Comparison of ENCODE assay signal across 8 cellular contexts in the genomic region with DNA sequence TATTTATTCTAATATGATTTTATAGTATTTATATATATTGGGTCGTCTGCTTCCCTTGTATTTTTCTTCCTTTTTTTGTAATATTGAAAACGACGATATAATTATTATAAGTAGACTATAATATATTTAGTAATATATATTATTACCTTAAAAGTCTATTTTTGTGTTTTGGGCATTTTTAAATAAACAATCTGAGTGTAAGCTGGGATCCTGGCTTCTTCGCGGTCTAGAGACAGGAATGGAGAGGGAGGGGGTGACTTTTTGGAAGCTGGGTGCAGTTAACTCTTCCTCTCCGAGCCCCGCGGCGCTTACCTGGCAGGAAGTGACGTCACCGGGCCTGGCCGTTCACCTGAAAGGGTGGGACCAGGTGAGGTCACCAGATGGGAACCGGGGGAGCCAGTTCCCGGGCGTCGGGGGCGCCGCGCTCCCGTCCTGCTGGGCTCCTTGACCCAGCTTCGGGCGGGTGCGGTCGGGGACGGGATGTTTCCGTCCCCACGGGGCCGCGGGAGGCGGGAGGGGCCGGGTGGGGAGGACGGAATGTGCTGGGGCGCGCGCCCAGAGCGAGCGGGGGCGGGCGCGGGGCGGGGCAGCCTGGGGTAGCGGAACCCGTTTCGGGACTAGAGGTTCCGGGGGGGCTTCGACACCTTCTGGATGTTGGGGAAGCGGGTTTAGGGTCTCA. TPM values are rescaled to one million over a fixed set of nuclear protein-coding genes. Genes with fewer than 3 reads are reported as not detected.
DNase-seq lines count a peak whose midpoint lies in the region; ATAC-seq and TF ChIP-seq lines count a peak whose summit lies in the region.

No MANE protein-coding gene starts in this region.

- intact Hi-C loops in activated CD8-positive, alpha-beta T cell treated with anti-CD3 and anti-CD28 coated beads for 36 hours (cut with micrococcal nuclease) = no loop called here
- intact Hi-C loops in dorsolateral prefrontal cortex (cut with DNase I) = loop anchor here in 1 of 2 donors (5.0 kb wide), 1 partner anchor 67 kb away; a partner anchor contains a TSS

- CTCF ChIA-PET in activated CD8-positive, alpha-beta T cell treated with anti-CD3 and anti-CD28 coated beads for 36 hours (lab: Charles Lee) = interaction anchor here (1.0 to 3.9 kb wide), 2 partner anchors 11 to 287 kb away, joined by 3 to 32 read pairs; no protein-coding TSS in a partner anchor

- peak; percentile 52 to 76 for DNase-seq in NOMO-1 (lab: John Stamatoyannopoulos, UW; ENCODE audit: unreplicated experiment in 2 of 2)
- no peak for DNase-seq in NOMO-1 treated with dmso at 0.1 percent for 144 hours (lab: John Stamatoyannopoulos, UW; ENCODE audit: unreplicated experiment)
- peak; percentile 95 for DNase-seq in NCI-H2227 (lab: John Stamatoyannopoulos, UW; ENCODE audit: unreplicated experiment)
- peak; percentile 90 for DNase-seq in activated CD8-positive, alpha-beta T cell treated with anti-CD3 and anti-CD28 coated beads for 36 hours
- DNase-seq in dorsolateral prefrontal cortex = peak in 8 of 10 donors; percentile 45 to 82 (median 76)
- peak; percentile 95 for DNase-seq in lung (ENCODE audit: low spot score)
- DNase-seq in stimulated activated CD4-positive, alpha-beta T cell treated with anti-CD3 and anti-CD28 coated beads, TNF-alpha, amount 100 ng/mL, for 4 hours (ENCODE audit: low read depth in 3 of 3) = peak; percentile 71 to 78 (median 73)

- H3K27ac ChIP-seq in dorsolateral prefrontal cortex (peak overlapping the region; percentile 6 to 98 (median 93)), lung (ENCODE audit: low read depth in 1 of 2, low read length in 1 of 2) (peak overlapping the region; percentile 97 to 100)

- peaks cover 0 to 10% (median 0%) of the 10 kb centered on the region in 45 donors for H3K27me3 ChIP-seq in dorsolateral prefrontal cortex
- no peaks in the 10 kb centered on the region for H3K27me3 ChIP-seq in lung (ENCODE audit: control insufficient read depth, insufficient read depth)

- POLR2A ChIA-PET in activated CD8-positive, alpha-beta T cell treated with anti-CD3 and anti-CD28 coated beads for 36 hours (lab: Charles Lee) = interaction anchor here (0.6 to 4.5 kb wide), 10 partner anchors 10 to 667 kb away, joined by 3 to 50 read pairs (median 4); a partner anchor contains a TSS

- H3K4me1 ChIP-seq in lung (ENCODE audit: control insufficient read depth in 2 of 2, insufficient read depth in 2 of 2, low read length in 2 of 2) = peaks cover 0 to 7% of the 10 kb centered on the region in 2 donors

- H3K27me3 Mint-ChIP-seq in activated CD8-positive, alpha-beta T cell treated with anti-CD3 and anti-CD28 coated beads for 36 hours = peaks cover 2% of the 10 kb centered on the region

- peaks cover 40% of the 10 kb centered on the region for H3K4me1 Mint-ChIP-seq in activated CD8-positive, alpha-beta T cell treated with anti-CD3 and anti-CD28 coated beads for 36 hours (ENCODE audit: low read depth)

- peaks cover 28% of the 10 kb centered on the region for H3K36me3 Mint-ChIP-seq in activated CD8-positive, alpha-beta T cell treated with anti-CD3 and anti-CD28 coated beads for 36 hours (ENCODE audit: low read depth)

- TF ChIP-seq CTCF in activated CD8-positive, alpha-beta T cell treated with anti-CD3 and anti-CD28 coated beads for 36 hours (IDR thresholded peaks at IDR 0.05) = no peak
- TF ChIP-seq CTCF in dorsolateral prefrontal cortex (IDR thresholded peaks at IDR 0.05 in 54 of 56, conservative IDR thresholded peaks at IDR 0.05 in 2 of 56; ENCODE audit: low read depth in 1 of 56, partially characterized antibody in 56 of 56) (peak in 1 of 56 donors; percentile 14), lung (IDR thresholded peaks at IDR 0.05; ENCODE audit: control extremely low read depth, extremely low read depth) (no peak)

- H3K27ac Mint-ChIP-seq in activated CD8-positive, alpha-beta T cell treated with anti-CD3 and anti-CD28 coated beads for 36 hours = peak overlapping the region; percentile 89

- H3K36me3 ChIP-seq in lung (ENCODE audit: control insufficient read depth in 2 of 2, insufficient read depth in 2 of 2, low read length in 2 of 2) = peaks cover 3 to 12% of the 10 kb centered on the region in 2 donors

- H3K9me3 Mint-ChIP-seq in activated CD8-positive, alpha-beta T cell treated with anti-CD3 and anti-CD28 coated beads for 36 hours = no peaks in the 10 kb centered on the region

- H3K4me3 ChIP-seq in dorsolateral prefrontal cortex (peak overlapping the region; percentile 49 to 96 (median 78)), lung (peak overlapping the region; percentile 91)

- peak overlapping the region; percentile 79 for H3K4me3 Mint-ChIP-seq in activated CD8-positive, alpha-beta T cell treated with anti-CD3 and anti-CD28 coated beads for 36 hours

- peak; percentile 2 for ATAC-seq in activated CD8-positive, alpha-beta T cell treated with anti-CD3 and anti-CD28 coated beads for 36 hours
- peak; percentile 7 for ATAC-seq in lung (ENCODE audit: insufficient read depth, low FRiP score)
- no peak for ATAC-seq in HG03457 (IDR thresholded peaks at IDR 0.05; ENCODE audit: unreplicated experiment)

- no peaks in the 10 kb centered on the region for H3K9me3 ChIP-seq in lung (ENCODE audit: control insufficient read depth in 2 of 2, insufficient read depth in 1 of 2, low read length in 1 of 2)

- 1% methylated on average over 31 to 47 of the region's 47 CpGs for WGBS in lung, 2 donors

RNA-seq across cellular contexts. Expression of a gene that starts 2.7 kb away (rescaled TPM):
- 10 to 100 TPM; 74.6 to 80.3 TPM for total RNA-seq in activated CD8-positive, alpha-beta T cell treated with anti-CD3 and anti-CD28 coated beads for 36 hours
- total RNA-seq in dorsolateral prefrontal cortex (100 to 1,000 TPM in 17 of 120 experiments, 10 to 100 TPM in 99, 1 to 10 TPM in 4; 7.0 to 246 (median 38.2) TPM), lung (100 to 1,000 TPM in 1 of 2 donors, 10 to 100 TPM in 1; 41.2 to 170 TPM)
- polyA plus RNA-seq in lung = 100 to 1,000 TPM; 174 to 655 TPM

RNA-seq across cellular contexts. Expression of a gene that starts 3.1 kb away (rescaled TPM):
- 10 to 100 TPM; 35.9 to 42.8 TPM for total RNA-seq in activated CD8-positive, alpha-beta T cell treated with anti-CD3 and anti-CD28 coated beads for 36 hours
- total RNA-seq in dorsolateral prefrontal cortex (10 to 100 TPM in 50 of 120 experiments, 1 to 10 TPM in 70; 2.1 to 25.5 (median 9.2) TPM), lung (10 to 100 TPM; 33.4 to 52.7 TPM)
- polyA plus RNA-seq in lung = 10 to 100 TPM; 15.5 to 20.9 TPM

RNA-seq across cellular contexts. Expression of a gene that starts 18.2 kb away (rescaled TPM):
- 10 to 100 TPM; 19.5 to 19.8 TPM for total RNA-seq in activated CD8-positive, alpha-beta T cell treated with anti-CD3 and anti-CD28 coated beads for 36 hours
- 10 to 100 TPM; 41.8 to 99.7 (median 69.9) TPM for total RNA-seq in dorsolateral prefrontal cortex
- 10 to 100 TPM; 16.5 to 36.3 TPM for total RNA-seq in lung
- polyA plus RNA-seq in lung = 10 to 100 TPM; 29.4 to 36.8 TPM

RNA-seq across cellular contexts. Expression of a gene that starts 18.4 kb away (rescaled TPM):
- 10 to 100 TPM; 35.5 to 36.5 TPM for total RNA-seq in activated CD8-positive, alpha-beta T cell treated with anti-CD3 and anti-CD28 coated beads for 36 hours
- total RNA-seq in dorsolateral prefrontal cortex (10 to 100 TPM; 33.5 to 65.7 (median 46.2) TPM), lung (10 to 100 TPM; 24.8 to 32.9 TPM)
- 10 to 100 TPM; 35.1 to 41.8 TPM for polyA plus RNA-seq in lung

RNA-seq across cellular contexts. Expression of a gene that starts 26.4 kb away (rescaled TPM):
- 1,000 to 10,000 TPM; 3,249 to 3,324 TPM for total RNA-seq in activated CD8-positive, alpha-beta T cell treated with anti-CD3 and anti-CD28 coated beads for 36 hours
- 100 to 1,000 TPM; 365 to 780 (median 506) TPM for total RNA-seq in dorsolateral prefrontal cortex
- total RNA-seq in lung = 1,000 to 10,000 TPM in 1 of 2 donors, 100 to 1,000 TPM in 1; 108 to 1,772 TPM
- 1,000 to 10,000 TPM; 2,468 to 3,242 TPM for polyA plus RNA-seq in lung
